ENCODE assay signal across 10 cellular contexts in the genomic region with DNA sequence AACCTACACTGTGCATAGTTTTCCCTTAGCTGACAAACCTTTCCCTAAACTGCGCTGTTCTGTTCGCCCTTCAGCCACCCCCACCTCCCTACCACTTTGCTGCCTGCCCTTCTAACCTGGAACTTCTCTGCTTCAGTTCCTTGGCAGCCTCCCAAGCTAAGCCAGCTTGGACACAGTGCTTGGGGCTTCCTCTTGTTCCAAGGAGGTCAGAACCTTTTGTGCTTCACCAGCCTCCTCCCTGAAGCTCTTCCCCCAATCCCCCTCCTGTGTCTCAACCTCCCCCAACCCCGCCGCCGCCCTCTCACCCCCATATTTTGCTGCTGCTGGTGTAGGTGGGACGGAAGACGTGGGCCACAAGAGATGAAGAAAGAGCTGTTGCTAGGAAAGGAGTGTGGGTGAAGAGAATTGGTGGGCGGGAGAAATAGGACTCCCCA. TPM values are rescaled to one million over a fixed set of nuclear protein-coding genes. Genes with fewer than 3 reads are reported as not detected.
DNase-seq lines count a peak whose midpoint lies in the region; ATAC-seq and TF ChIP-seq lines count a peak whose summit lies in the region.
"Had no signal": no experiment of that assay in that cellular context is flagged by ENCODE, and none has a peak within 500 bp of the region (broad histone marks: within the 10 kb centered on the region; RNA-seq: fewer than 3 reads in every experiment).

No MANE protein-coding gene starts in this region.

- H3K4me2 ChIP-seq in GM23338, result peak overlapping the region; percentile 59; the same call in 1 of the 2 replicates

- H3K4me3 ChIP-seq in GM23338 (no peak overlapping the region), heart left ventricle (no peak overlapping the region)

- no peak overlapping the region for H3K27ac Mint-ChIP-seq in GM23338
- H3K27ac Mint-ChIP-seq in activated T-cell treated with anti-CD3 and anti-CD28 coated beads, Interleukin-2, amount 50 U/mL, for 72 hours, result peak overlapping the region; percentile 78

- intact Hi-C loops in heart left ventricle (cut with DNase I), result no loop called here

- TF ChIP-seq CTCF in GM23338 (conservative IDR thresholded peaks at IDR 0.05; ENCODE audit: low read depth in 2 of 2), result no peak
- TF ChIP-seq CTCF in heart left ventricle (IDR thresholded peaks at IDR 0.05), result no peak

- H3K27ac ChIP-seq in GM23338 (ENCODE audit: low read depth) (no peak overlapping the region), heart left ventricle (peak overlapping the region in 4 of 12 donors; percentile 21 to 38 (median 28))

- H3K9me2 ChIP-seq in GM23338 (ENCODE audit: insufficient read depth), result peaks cover 6% of the 10 kb centered on the region; the same call in 1 of the 2 replicates

- H3K9me3 ChIP-seq in heart left ventricle, result no peaks in the 10 kb centered on the region

- no peaks in the 10 kb centered on the region for H3K27me3 ChIP-seq in GM23338 (ENCODE audit: insufficient read depth)
- H3K27me3 ChIP-seq in heart left ventricle, result peaks cover 0 to 9% (median 0%) of the 10 kb centered on the region in 9 donors

- no peaks in the 10 kb centered on the region for H3K79me2 ChIP-seq in GM23338 (replicated peaks; ENCODE audit: insufficient read depth)

- peaks cover 10% of the 10 kb centered on the region for H3K27me3 Mint-ChIP-seq in GM23338 (ENCODE audit: insufficient read depth, low read depth, poor library complexity)
- no peaks in the 10 kb centered on the region for H3K27me3 Mint-ChIP-seq in activated T-cell treated with anti-CD3 and anti-CD28 coated beads, Interleukin-2, amount 50 U/mL, for 72 hours (ENCODE audit: low read depth)

- ATAC-seq in GM23338 (no peak), heart left ventricle (peak; percentile 64 to 87 (median 81)), HG02571 (IDR thresholded peaks at IDR 0.05; ENCODE audit: unreplicated experiment) (no peak)
- peak; percentile 51 to 62 for ATAC-seq in activated T-cell treated with anti-CD3 and anti-CD28 coated beads, Interleukin-2, amount 50 U/mL, for 72 hours (replicated peaks in 1 of 2)

- no peaks in the 10 kb centered on the region; the same call in 2 of the 3 replicates for H3K9me3 Mint-ChIP-seq in GM23338
- H3K9me3 Mint-ChIP-seq in activated T-cell treated with anti-CD3 and anti-CD28 coated beads, Interleukin-2, amount 50 U/mL, for 72 hours, result no peaks in the 10 kb centered on the region

- H3K4me1 ChIP-seq in GM23338 (ENCODE audit: insufficient read depth), result peaks cover 38% of the 10 kb centered on the region
- peaks cover 0 to 33% (median 9%) of the 10 kb centered on the region in 12 donors for H3K4me1 ChIP-seq in heart left ventricle

- peak overlapping the region; percentile 29; the same call in 1 of the 2 replicates for H2AFZ ChIP-seq in GM23338

- H3K4me3 Mint-ChIP-seq in GM23338, result no peak overlapping the region
- H3K4me3 Mint-ChIP-seq in activated T-cell treated with anti-CD3 and anti-CD28 coated beads, Interleukin-2, amount 50 U/mL, for 72 hours, result peak overlapping the region; percentile 69 to 71

- WGBS in heart left ventricle, 4 donors, result 47 to 54% (median 47%) methylated on average over 8 of the region's 8 CpGs

- no peaks in the 10 kb centered on the region for H4K20me1 ChIP-seq in GM23338 (replicated peaks; ENCODE audit: insufficient read depth)

- H3K36me3 ChIP-seq in GM23338 (ENCODE audit: insufficient read depth), result no peaks in the 10 kb centered on the region
- no peaks in the 10 kb centered on the region for H3K36me3 ChIP-seq in heart left ventricle

- H3K4me1 Mint-ChIP-seq in GM23338, result peaks cover 58% of the 10 kb centered on the region
- H3K4me1 Mint-ChIP-seq in activated T-cell treated with anti-CD3 and anti-CD28 coated beads, Interleukin-2, amount 50 U/mL, for 72 hours (ENCODE audit: low read depth), result peaks cover 23% of the 10 kb centered on the region

- TF ChIP-seq POLR2A in heart left ventricle (IDR thresholded peaks at IDR 0.05), result no peak

- DNase-seq in GM23338 (ENCODE audit: low spot score) (no peak), heart left ventricle (peak in 4 of 5 donors; percentile 48 to 76 (median 60)), pons (ENCODE audit: low spot score) (peak; percentile 45), NCI-H748 treated with DMSO at 0.1 percent for 48 hours (lab: John Stamatoyannopoulos, UW) (no peak), dedifferentiated amniotic fluid mesenchymal stem cell (ENCODE audit: extremely low spot score) (no peak), DMS79 treated with DMSO at 0.1 percent for 48 hours (lab: John Stamatoyannopoulos, UW) (no peak)
- DNase-seq in activated T-cell treated with anti-CD3 and anti-CD28 coated beads, Interleukin-2, amount 50 U/mL, for 72 hours, result peak in 1 of 2 donors; percentile 12
- DNase-seq: NCI-H1694, retina had no signal

- no peaks in the 10 kb centered on the region for H3F3A ChIP-seq in GM23338 (replicated peaks; ENCODE audit: low read depth)

- no peaks in the 10 kb centered on the region for H3K36me3 Mint-ChIP-seq in GM23338 (ENCODE audit: low read depth)
- H3K36me3 Mint-ChIP-seq in activated T-cell treated with anti-CD3 and anti-CD28 coated beads, Interleukin-2, amount 50 U/mL, for 72 hours (ENCODE audit: insufficient read depth in 2 of 2), result no peaks in the 10 kb centered on the region

TF ChIP-seq in GM23338, 12 proteins besides CTCF, POLR2A, EP300 and RAD21 (continues in another document):
- TF ChIP-seq EZH2 (IDR thresholded peaks at IDR 0.05; ENCODE audit: low read depth, unreplicated experiment), result no peak
- no peak for TF ChIP-seq JUNB (IDR thresholded peaks at IDR 0.05; ENCODE audit: unreplicated experiment)
- TF ChIP-seq REST (IDR thresholded peaks at IDR 0.05; ENCODE audit: unreplicated experiment), result no peak

RNA-seq across cellular contexts. Expression of gene RIC8B, which starts 8.1 kb away (rescaled TPM):
- 24.0 and 25.5 TPM in 2 replicates for total RNA-seq in GM23338 (2014; rRNA removed; shearing (Covaris generic))
- polyA plus RNA-seq in GM23338 (2016; fragmentation: Nextera tagmentation; extraction: Ambion mirVana) (10.4 and 12.3 TPM in 2 replicates), heart left ventricle (10 to 100 TPM in 1 of 2 donors, 1 to 10 TPM in 1; 6.1 to 11.9 TPM)
- 10 to 100 TPM; 11.8 to 15.2 TPM for total RNA-seq in activated T-cell treated with anti-CD3 and anti-CD28 coated beads, Interleukin-2, amount 50 U/mL, for 72 hours
- total RNA-seq in heart left ventricle, result 10 to 100 TPM; 14.2 to 27.5 (median 22.8) TPM

Comparison
In these comparisons a context has a peak if more than half of its experiments do, and no peak if none do; other contexts are left out.
1. ATAC-seq: peak in activated T-cell treated with anti-CD3 and anti-CD28 coated beads, Interleukin-2, amount 50 U/mL, for 72 hours (2 of 2) and heart left ventricle (4 of 4); none in GM23338 (single experiment) and HG02571 (single experiment).
2. DNase-seq: peak in heart left ventricle (4 of 5) and pons (single experiment); none in GM23338 (single experiment), NCI-H748 treated with DMSO at 0.1 percent for 48 hours (single experiment), dedifferentiated amniotic fluid mesenchymal stem cell (single experiment) and DMS79 treated with DMSO at 0.1 percent for 48 hours (single experiment).